15 cellular contexts compared by ENCODE assay signal in genomic region chr12:31000751-31001150, GRCh38.
DNase-seq lines count a peak whose midpoint lies in the region; ATAC-seq and TF ChIP-seq lines count a peak whose summit lies in the region.
"Had no signal": no experiment of that assay in that cellular context is flagged by ENCODE, and none has a peak within 500 bp of the region (broad histone marks: within the 10 kb centered on the region; RNA-seq: fewer than 3 reads in every experiment).

No MANE protein-coding gene starts in this region.

- H3K4me3 ChIP-seq in astrocyte of the spinal cord (ENCODE audit: low read depth, low read length): no peak overlapping the region
- H3K4me3 ChIP-seq: cardiac muscle cell had no signal

- in situ Hi-C loops in astrocyte of the spinal cord (cut with HindIII; ENCODE audit: low sequenced_read_pairs): no loop called here

- no peak for ATAC-seq in activated CD4-positive, CD25-positive, alpha-beta regulatory T cell treated with anti-CD3 and anti-CD28 coated beads, Interleukin-2, amount 50 U/mL, for 24 hours

- no peak for TF ChIP-seq CTCF in astrocyte of the spinal cord (IDR thresholded peaks at IDR 0.05; ENCODE audit: low read depth, low read length)

- DNase-seq in EH (ENCODE audit: low read depth) (peak; percentile 46), M059J (ENCODE audit: low read depth) (peak; percentile 84), astrocyte of the spinal cord (ENCODE audit: low read depth, low spot score) (peak; percentile 38), kidney glomerular epithelial cell (lab: John Stamatoyannopoulos, UW) (peak; percentile 80), epidermal melanocyte (ENCODE audit: insufficient read length, low spot score) (no peak), AG08396 (ENCODE audit: low spot score) (no peak), HEK293T (ENCODE audit: extremely low spot score) (no peak)
- DNase-seq: activated naive CD4-positive, alpha-beta T cell treated with anti-CD3 and anti-CD28 coated beads, Interleukin-2, amount 10 ng/mL, durations not matched to agents 7 days and 5 days; DMS79 treated with DMSO at 0.1 percent for 48 hours; endodermal cell; NCI-H345; substantia nigra; SW 1271 had no signal

- CTCF ChIA-PET in HEK293T (lab: Yijun Ruan, JAX): no interaction called here

- POLR2A ChIA-PET in HEK293T (lab: Yijun Ruan, JAX): no interaction called here

TF ChIP-seq in HEK293T, 16 proteins besides CTCF, POLR2A, EP300 and RAD21:
- TF ChIP-seq ZNF384 (IDR thresholded peaks at IDR 0.05): no peak
- TF ChIP-seq LEF1 (IDR thresholded peaks at IDR 0.05; ENCODE audit: borderline replicate concordance): no peak
- TF ChIP-seq HDGF (IDR thresholded peaks at IDR 0.05; ENCODE audit: borderline replicate concordance): no peak
- no peak for TF ChIP-seq ELF4 (IDR thresholded peaks at IDR 0.05)
- no peak for TF ChIP-seq FOXA1 (IDR thresholded peaks at IDR 0.05)
- no peak for TF ChIP-seq SUZ12 (IDR thresholded peaks at IDR 0.05)

Comparison
In these comparisons a context has a peak if more than half of its experiments do, and no peak if none do; other contexts are left out.
1. DNase-seq: peak in EH (single experiment), M059J (single experiment), astrocyte of the spinal cord (single experiment) and kidney glomerular epithelial cell (single experiment); none in epidermal melanocyte (single experiment), AG08396 (single experiment) and HEK293T (single experiment).